Comparison of ENCODE assay signal across 16 cellular contexts in genomic region chr10:28666751-28667467, GRCh38. TPM values are rescaled to one million over a fixed set of nuclear protein-coding genes. Genes with fewer than 3 reads are reported as not detected.
A peak's percentile ranks its signal among the peaks of the same experiment; 100 is the strongest.
DNase-seq lines count a peak whose midpoint lies in the region; ATAC-seq and TF ChIP-seq lines count a peak whose summit lies in the region.
"Had no signal": no experiment of that assay in that cellular context is flagged by ENCODE, and none has a peak within 500 bp of the region (broad histone marks: within the 10 kb centered on the region; RNA-seq: fewer than 3 reads in every experiment).

No MANE protein-coding gene starts in this region.

- H3K27ac Mint-ChIP-seq in Calu3 (ENCODE audit: unreplicated experiment) (no peak overlapping the region), WTC11 (no peak overlapping the region), mesothelial cell of epicardium (peak overlapping the region; percentile 97)

- H3F3A ChIP-seq in smooth muscle cell (ENCODE audit: low read depth) = peaks cover 28% of the 10 kb centered on the region

- H3K4me1 Mint-ChIP-seq in Calu3 (ENCODE audit: low read depth, unreplicated experiment) (peaks cover 45% of the 10 kb centered on the region), WTC11 (peaks cover 25% of the 10 kb centered on the region), mesothelial cell of epicardium (peaks cover 66% of the 10 kb centered on the region)

- no TSS peak for BruUV-seq in Calu3 (replicated peaks; lab: Mats Ljungman, UMichigan)
- BruUV-seq in mammary epithelial cell (replicated peaks; lab: Mats Ljungman, UMichigan) = no TSS peak

- H3K27me3 Mint-ChIP-seq in Calu3 (ENCODE audit: unreplicated experiment) (peaks cover 21% of the 10 kb centered on the region), WTC11 (ENCODE audit: low read depth) (peaks cover 40% of the 10 kb centered on the region), mesothelial cell of epicardium (ENCODE audit: low read depth) (no peaks in the 10 kb centered on the region)

- WGBS in smooth muscle cell (ENCODE audit: low lambda C conversion rate) = 65% methylated on average over 12 of the region's 12 CpGs
- 77% methylated on average over 11 of the region's 12 CpGs for WGBS in mammary epithelial cell (ENCODE audit: low coverage, missing lambda C conversion rate)

- in situ Hi-C loops in mammary epithelial cell (cut with MboI; ENCODE audit: low sequenced_read_pairs in 2 of 2) = loop anchor here (10.0 kb wide), 3 partner anchors 318 to 638 kb away; no protein-coding TSS in a partner anchor

- peak overlapping the region; percentile 79 for H3K4me3 Mint-ChIP-seq in Calu3 (ENCODE audit: low read depth, unreplicated experiment)
- peak overlapping the region; percentile 91; the same call in 1 of the 2 replicates for H3K4me3 Mint-ChIP-seq in WTC11
- peak overlapping the region; percentile 43 for H3K4me3 Mint-ChIP-seq in mesothelial cell of epicardium

- H3K9me3 ChIP-seq in smooth muscle cell (replicated peaks; ENCODE audit: low read depth) (no peaks in the 10 kb centered on the region), BE2C (no peaks in the 10 kb centered on the region), mammary epithelial cell (replicated peaks; ENCODE audit: insufficient read depth, low read length) (no peaks in the 10 kb centered on the region)
- H3K9me3 ChIP-seq: BLaER1 had no signal

- H3K27ac ChIP-seq in smooth muscle cell (ENCODE audit: low read depth) (peak overlapping the region; percentile 96), mammary epithelial cell (ENCODE audit: insufficient read depth, low read depth, low read length) (no peak overlapping the region)
- H3K27ac ChIP-seq: BLaER1, SK-N-MC had no signal

- dilution Hi-C loops in mammary epithelial cell (cut with HindIII; ENCODE audit: low sequenced_read_pairs) = no loop called here

- ATAC-seq in WTC11 = no peak

- CTCF ChIA-PET in Calu3 (lab: Charles Lee) (no interaction called here), WTC11 (lab: Charles Lee) (interaction anchor here (1.6 kb wide), 1 partner anchor 638 kb away, joined by 3 read pairs; no protein-coding TSS in a partner anchor), mammary epithelial cell (lab: Charles Lee; ENCODE audit: low non-redundant PET) (no interaction called here)

- POLR2A ChIA-PET in WTC11 (lab: Charles Lee) = no interaction called here

- no peaks in the 10 kb centered on the region for H3K36me3 ChIP-seq in smooth muscle cell (ENCODE audit: low read depth)
- no peaks in the 10 kb centered on the region for H3K36me3 ChIP-seq in BE2C
- H3K36me3 ChIP-seq in mammary epithelial cell (ENCODE audit: insufficient read depth, low read length) = no peaks in the 10 kb centered on the region
- H3K36me3 ChIP-seq: BLaER1 had no signal

- H3K9me3 Mint-ChIP-seq in Calu3 (ENCODE audit: low read depth, unreplicated experiment) = no peaks in the 10 kb centered on the region
- H3K9me3 Mint-ChIP-seq in WTC11 = no peaks in the 10 kb centered on the region
- H3K9me3 Mint-ChIP-seq in mesothelial cell of epicardium = no peaks in the 10 kb centered on the region
- H3K9me3 Mint-ChIP-seq: CD4-positive, alpha-beta memory T cell had no signal

- peak overlapping the region; percentile 29 for H3K9ac ChIP-seq in smooth muscle cell (ENCODE audit: low read depth)
- no peak overlapping the region for H3K9ac ChIP-seq in mammary epithelial cell (ENCODE audit: insufficient read depth, low read length)
- H3K9ac ChIP-seq: BLaER1 had no signal

- H3K79me2 ChIP-seq in smooth muscle cell (ENCODE audit: low read depth) (peaks cover 6% of the 10 kb centered on the region), mammary epithelial cell (ENCODE audit: insufficient read depth, low read length) (no peaks in the 10 kb centered on the region)

- no peak overlapping the region for H2AFZ ChIP-seq in smooth muscle cell (ENCODE audit: low read depth)
- H2AFZ ChIP-seq in mammary epithelial cell (ENCODE audit: low read depth, low read length) = no peak overlapping the region

- H3K4me1 ChIP-seq in smooth muscle cell (ENCODE audit: low read depth) (peaks cover 12% of the 10 kb centered on the region), BE2C (no peaks in the 10 kb centered on the region), mammary epithelial cell (ENCODE audit: insufficient read depth, low read length) (peaks cover 2% of the 10 kb centered on the region)

- peak overlapping the region; percentile 88 for H3K4me2 ChIP-seq in smooth muscle cell
- no peak overlapping the region for H3K4me2 ChIP-seq in mammary epithelial cell (ENCODE audit: insufficient read depth, low read depth, low read length)

- intact Hi-C loops in Calu3 (cut with micrococcal nuclease; ENCODE audit: unreplicated experiment) = loop anchor here (1.0 kb wide), 1 partner anchor 324 kb away; no protein-coding TSS in a partner anchor
- intact Hi-C loops in mammary epithelial cell (cut with micrococcal nuclease) = no loop called here

- no peak overlapping the region for H3K4me3 ChIP-seq in smooth muscle cell
- H3K4me3 ChIP-seq in BE2C (ENCODE audit: low read depth, low read length) = no peak overlapping the region
- no peak overlapping the region for H3K4me3 ChIP-seq in mammary epithelial cell (replicated peaks in 1 of 3; ENCODE audit: insufficient read depth in 1 of 3, low read depth in 2 of 3, low read length in 3 of 3)
- H3K4me3 ChIP-seq: BLaER1, SK-N-MC had no signal

- H3K36me3 Mint-ChIP-seq in Calu3 (ENCODE audit: insufficient read depth, unreplicated experiment) (peaks cover 16% of the 10 kb centered on the region), WTC11 (no peaks in the 10 kb centered on the region), mesothelial cell of epicardium (no peaks in the 10 kb centered on the region)
- H3K36me3 Mint-ChIP-seq: CD4-positive, alpha-beta memory T cell had no signal

- H4K20me1 ChIP-seq in smooth muscle cell (ENCODE audit: low read depth) (no peaks in the 10 kb centered on the region), mammary epithelial cell (ENCODE audit: insufficient read depth, low read length) (no peaks in the 10 kb centered on the region)
- H4K20me1 ChIP-seq: BLaER1 had no signal

- DNase-seq in Calu3 (no peak), WTC11 (ENCODE audit: low spot score) (no peak), mesothelial cell of epicardium (ENCODE audit: low spot score in 2 of 2, unreplicated experiment in 2 of 2) (no peak), smooth muscle cell (lab: John Stamatoyannopoulos, UW; ENCODE audit: unreplicated experiment) (no peak), BE2C (no peak), mammary epithelial cell (no peak)
- DNase-seq in stimulated activated CD8-positive, alpha-beta memory T cell treated with anti-CD3 and anti-CD28 coated beads, Interleukin-4, amount 100 ng/mL, for 48 hours = no peak
- DNase-seq: CD4-positive, alpha-beta memory T cell; NCI-H187; NCI-H2107; NCI-H510A treated with DMSO at 0.1 percent for 48 hours; NCI-H774; OCI-M1; SHP77 had no signal

- TF ChIP-seq CTCF in Calu3 (IDR thresholded peaks at IDR 0.05; ENCODE audit: unreplicated experiment) (no peak), WTC11 (IDR thresholded peaks at IDR 0.05) (no peak), mesothelial cell of epicardium (IDR thresholded peaks at IDR 0.05; ENCODE audit: unreplicated experiment) (no peak), smooth muscle cell (IDR thresholded peaks at IDR 0.05; ENCODE audit: borderline replicate concordance, insufficient read depth, poor library complexity, severe bottlenecking) (no peak), BE2C (IDR thresholded peaks at IDR 0.05; ENCODE audit: low read depth, low read length) (no peak), mammary epithelial cell (conservative IDR thresholded peaks at IDR 0.05 in 1 of 2, IDR thresholded peaks at IDR 0.05 in 1 of 2; ENCODE audit: extremely low read depth in 1 of 2, insufficient read depth in 1 of 2, low read depth in 1 of 2, low read length in 2 of 2) (no peak)

- H3K27me3 ChIP-seq in smooth muscle cell (ENCODE audit: low read depth) (no peaks in the 10 kb centered on the region), BE2C (no peaks in the 10 kb centered on the region), mammary epithelial cell (ENCODE audit: insufficient read depth, low read length) (peaks cover 7% of the 10 kb centered on the region)

TF ChIP-seq in WTC11, 78 proteins besides CTCF, POLR2A, EP300 and RAD21:
- TF ChIP-seq ZNF219 (CRISPR knock-in tag; IDR thresholded peaks at IDR 0.05; ENCODE audit: borderline replicate concordance) = no peak
- no peak for TF ChIP-seq E2F5 (CRISPR knock-in tag; IDR thresholded peaks at IDR 0.05)
- no peak for TF ChIP-seq E2F4 (CRISPR knock-in tag; IDR thresholded peaks at IDR 0.05; ENCODE audit: borderline replicate concordance, low read depth)
- no peak for TF ChIP-seq MYBL2 (CRISPR knock-in tag; IDR thresholded peaks at IDR 0.05)
- TF ChIP-seq TCF7 (CRISPR knock-in tag; IDR thresholded peaks at IDR 0.05; ENCODE audit: low read depth) = no peak

RNA-seq across cellular contexts. Expression of gene BAMBI, which starts 10.4 kb away (rescaled TPM):
- total RNA-seq in Calu3 (2022) = 33.0 and 42.2 TPM in 2 replicates
- total RNA-seq in WTC11 (2021) = 26.4 to 29.0 TPM (median 27.4 TPM) in 3 replicates
- total RNA-seq in mesothelial cell of epicardium = 209 to 219 TPM (median 217 TPM) in 3 replicates
- total RNA-seq in smooth muscle cell = 621 and 648 TPM in 2 replicates
- polyA plus RNA-seq in smooth muscle cell = 878 and 879 TPM in 2 replicates
- polyA plus RNA-seq in BE2C (2012; ENCODE audit: insufficient read depth, insufficient read length, low read depth) = 31.2 TPM
- 1 to 10 TPM; 4.2 to 7.0 TPM for total RNA-seq in mammary epithelial cell
- polyA plus RNA-seq in mammary epithelial cell = 2.7 TPM
- polyA minus RNA-seq in mammary epithelial cell = not detected
